1 cellular context compared by ENCODE assay signal in the genomic region with DNA sequence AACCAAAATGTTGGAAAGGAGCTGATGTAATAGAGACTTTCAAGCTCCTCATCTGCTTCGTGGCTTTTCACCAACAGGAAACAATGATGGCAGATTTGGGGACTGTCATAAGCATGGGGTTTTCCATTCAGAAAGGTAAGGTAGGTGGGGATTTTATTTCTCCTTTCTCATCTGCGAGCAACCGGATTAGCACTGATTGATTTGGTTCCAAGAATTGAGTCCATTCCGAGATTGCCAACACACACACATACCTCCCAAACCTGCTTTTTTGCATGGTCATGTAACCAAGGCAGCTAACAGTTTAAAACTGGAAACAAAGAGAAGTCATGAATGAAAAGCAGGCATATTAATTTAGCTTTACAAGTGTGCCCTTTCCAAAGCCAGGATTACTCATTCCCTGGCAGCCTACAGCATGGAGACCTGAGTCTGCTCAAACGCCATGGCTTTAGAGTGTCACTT.
TF ChIP-seq lines count a peak whose summit lies in the region.

No MANE protein-coding gene starts in this region.

TF ChIP-seq in HepG2, 621 proteins besides CTCF, POLR2A, EP300 and RAD21 (continued from another document):
- TF ChIP-seq KDM5A (IDR thresholded peaks at IDR 0.05; ENCODE audit: borderline replicate concordance, low read length) (no peak), HDAC2 (CRISPR knock-in tag; IDR thresholded peaks at IDR 0.05) (no peak)
